1 cellular context compared by ENCODE assay signal in the genomic region with DNA sequence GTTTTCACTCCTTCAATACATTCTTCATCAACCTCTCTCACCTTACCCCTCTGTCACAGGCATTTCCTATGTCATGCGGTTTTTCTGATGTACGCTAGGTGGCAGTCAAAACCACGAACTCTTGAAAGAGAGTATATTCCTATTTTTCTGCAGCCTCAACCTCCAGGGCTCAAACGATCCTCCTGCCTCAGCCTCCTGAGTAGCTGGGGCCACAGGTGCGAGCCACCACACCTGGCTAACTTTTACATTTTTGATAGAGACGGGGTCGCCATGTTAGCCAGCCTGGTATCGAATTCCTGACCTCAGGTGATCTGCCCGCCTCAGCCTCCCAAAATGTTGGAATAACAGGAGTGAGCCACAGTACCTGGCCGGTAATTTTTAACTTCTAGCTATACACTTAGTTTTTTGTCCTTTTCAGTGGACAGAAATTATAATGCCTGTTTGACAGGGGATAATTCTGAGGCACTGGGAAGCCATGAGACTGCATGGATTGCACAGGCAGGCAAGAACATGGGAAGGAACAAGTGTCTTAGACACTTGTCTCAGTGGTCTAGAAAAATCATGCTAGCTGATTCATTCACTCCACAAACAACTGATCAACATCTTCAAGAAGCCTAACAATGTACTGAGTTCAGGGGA.
TF ChIP-seq lines count a peak whose summit lies in the region.

No MANE protein-coding gene starts in this region.

TF ChIP-seq in HEK293, 187 proteins besides CTCF, POLR2A, EP300 and RAD21 (continued from another document):
- TF ChIP-seq ZNF335 (tag by site-specific recombination; conservative IDR thresholded peaks at IDR 0.05) (no peak), ZSCAN30 (tag by site-specific recombination; IDR thresholded peaks at IDR 0.05) (peak; percentile 57; the same call in 1 of the 2 replicates), ZNF138 (tag by site-specific recombination; IDR thresholded peaks at IDR 0.05; ENCODE audit: borderline replicate concordance) (no peak), SP2 (tag by site-specific recombination; IDR thresholded peaks at IDR 0.05) (no peak), MEIS1 (CRISPR knock-in tag; IDR thresholded peaks at IDR 0.05; ENCODE audit: borderline replicate concordance) (no peak), ZBTB17 (tag by site-specific recombination; IDR thresholded peaks at IDR 0.05) (0 out of 2 replicates have a peak, but pooled peaks have one; percentile 33), ZNF398 (tag by site-specific recombination; IDR thresholded peaks at IDR 0.05) (no peak), ZNF530 (tag by site-specific recombination; IDR thresholded peaks at IDR 0.05; ENCODE audit: low read depth) (no peak), SETDB1 (IDR thresholded peaks at IDR 0.05; ENCODE audit: insufficient read length, low read length) (peak; percentile 44), SP7 (tag by site-specific recombination; IDR thresholded peaks at IDR 0.05) (0 out of 2 replicates have a peak, but pooled peaks have one; percentile 16), ZNF501 (tag by site-specific recombination; IDR thresholded peaks at IDR 0.05) (0 out of 2 replicates have a peak, but pooled peaks have one; percentile 28), ZNF830 (tag by site-specific recombination; IDR thresholded peaks at IDR 0.05; ENCODE audit: low read depth) (no peak), ZNF24 (tag by site-specific recombination; IDR thresholded peaks at IDR 0.05) (no peak), ZNF580 (tag by site-specific recombination; IDR thresholded peaks at IDR 0.05) (peak; percentile 90), ZNF660 (tag by site-specific recombination; IDR thresholded peaks at IDR 0.05) (0 out of 2 replicates have a peak, but pooled peaks have one; percentile 46), HOXD13 (CRISPR knock-in tag; IDR thresholded peaks at IDR 0.05; ENCODE audit: borderline replicate concordance) (no peak), ZNF791 (tag by site-specific recombination; IDR thresholded peaks at IDR 0.05) (no peak), YY1 (tag by site-specific recombination; IDR thresholded peaks at IDR 0.05) (peak; percentile 21; the same call in 1 of the 2 replicates), ZNF214 (tag by site-specific recombination; IDR thresholded peaks at IDR 0.05; ENCODE audit: borderline replicate concordance) (no peak), ZNF140 (tag by site-specific recombination; IDR thresholded peaks at IDR 0.05) (no peak)
- TF ChIP-seq, protein P1, sequence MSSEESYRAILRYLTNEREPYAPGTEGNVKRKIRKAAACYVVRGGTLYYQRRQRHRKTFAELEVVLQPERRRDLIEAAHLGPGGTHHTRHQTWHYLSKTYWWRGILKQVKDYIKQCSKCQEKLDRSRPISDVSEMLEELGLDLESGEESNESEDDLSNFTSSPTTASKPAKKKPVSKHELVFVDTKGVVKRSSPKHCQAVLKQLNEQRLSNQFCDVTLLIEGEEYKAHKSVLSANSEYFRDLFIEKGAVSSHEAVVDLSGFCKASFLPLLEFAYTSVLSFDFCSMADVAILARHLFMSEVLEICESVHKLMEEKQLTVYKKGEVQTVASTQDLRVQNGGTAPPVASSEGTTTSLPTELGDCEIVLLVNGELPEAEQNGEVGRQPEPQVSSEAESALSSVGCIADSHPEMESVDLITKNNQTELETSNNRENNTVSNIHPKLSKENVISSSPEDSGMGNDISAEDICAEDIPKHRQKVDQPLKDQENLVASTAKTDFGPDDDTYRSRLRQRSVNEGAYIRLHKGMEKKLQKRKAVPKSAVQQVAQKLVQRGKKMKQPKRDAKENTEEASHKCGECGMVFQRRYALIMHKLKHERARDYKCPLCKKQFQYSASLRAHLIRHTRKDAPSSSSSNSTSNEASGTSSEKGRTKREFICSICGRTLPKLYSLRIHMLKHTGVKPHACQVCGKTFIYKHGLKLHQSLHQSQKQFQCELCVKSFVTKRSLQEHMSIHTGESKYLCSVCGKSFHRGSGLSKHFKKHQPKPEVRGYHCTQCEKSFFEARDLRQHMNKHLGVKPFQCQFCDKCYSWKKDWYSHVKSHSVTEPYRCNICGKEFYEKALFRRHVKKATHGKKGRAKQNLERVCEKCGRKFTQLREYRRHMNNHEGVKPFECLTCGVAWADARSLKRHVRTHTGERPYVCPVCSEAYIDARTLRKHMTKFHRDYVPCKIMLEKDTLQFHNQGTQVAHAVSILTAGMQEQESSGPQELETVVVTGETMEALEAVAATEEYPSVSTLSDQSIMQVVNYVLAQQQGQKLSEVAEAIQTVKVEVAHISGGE (tag by site-specific recombination; conservative IDR thresholded peaks at IDR 0.05; ENCODE audit: low read depth) = no peak
- TF ChIP-seq, protein P2, sequence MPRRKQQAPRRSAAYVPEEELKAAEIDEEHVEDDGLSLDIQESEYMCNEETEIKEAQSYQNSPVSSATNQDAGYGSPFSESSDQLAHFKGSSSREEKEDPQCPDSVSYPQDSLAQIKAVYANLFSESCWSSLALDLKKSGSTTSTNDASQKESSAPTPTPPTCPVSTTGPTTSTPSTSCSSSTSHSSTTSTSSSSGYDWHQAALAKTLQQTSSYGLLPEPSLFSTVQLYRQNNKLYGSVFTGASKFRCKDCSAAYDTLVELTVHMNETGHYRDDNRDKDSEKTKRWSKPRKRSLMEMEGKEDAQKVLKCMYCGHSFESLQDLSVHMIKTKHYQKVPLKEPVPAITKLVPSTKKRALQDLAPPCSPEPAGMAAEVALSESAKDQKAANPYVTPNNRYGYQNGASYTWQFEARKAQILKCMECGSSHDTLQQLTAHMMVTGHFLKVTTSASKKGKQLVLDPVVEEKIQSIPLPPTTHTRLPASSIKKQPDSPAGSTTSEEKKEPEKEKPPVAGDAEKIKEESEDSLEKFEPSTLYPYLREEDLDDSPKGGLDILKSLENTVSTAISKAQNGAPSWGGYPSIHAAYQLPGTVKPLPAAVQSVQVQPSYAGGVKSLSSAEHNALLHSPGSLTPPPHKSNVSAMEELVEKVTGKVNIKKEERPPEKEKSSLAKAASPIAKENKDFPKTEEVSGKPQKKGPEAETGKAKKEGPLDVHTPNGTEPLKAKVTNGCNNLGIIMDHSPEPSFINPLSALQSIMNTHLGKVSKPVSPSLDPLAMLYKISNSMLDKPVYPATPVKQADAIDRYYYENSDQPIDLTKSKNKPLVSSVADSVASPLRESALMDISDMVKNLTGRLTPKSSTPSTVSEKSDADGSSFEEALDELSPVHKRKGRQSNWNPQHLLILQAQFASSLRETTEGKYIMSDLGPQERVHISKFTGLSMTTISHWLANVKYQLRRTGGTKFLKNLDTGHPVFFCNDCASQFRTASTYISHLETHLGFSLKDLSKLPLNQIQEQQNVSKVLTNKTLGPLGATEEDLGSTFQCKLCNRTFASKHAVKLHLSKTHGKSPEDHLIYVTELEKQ (tag by site-specific recombination; IDR thresholded peaks at IDR 0.05; ENCODE audit: borderline replicate concordance) = no peak
